ENCODE assay signal across 11 cellular contexts in genomic region chr19:6417713-6418561, GRCh38. TPM values are rescaled to one million over a fixed set of nuclear protein-coding genes. Genes with fewer than 3 reads are reported as not detected.
DNase-seq lines count a peak whose midpoint lies in the region; ATAC-seq and TF ChIP-seq lines count a peak whose summit lies in the region.
"Had no signal": no experiment of that assay in that cellular context is flagged by ENCODE, and none has a peak within 500 bp of the region (broad histone marks: within the 10 kb centered on the region; RNA-seq: fewer than 3 reads in every experiment).

No MANE protein-coding gene starts in this region.

- H3K9ac ChIP-seq in Loucy (ENCODE audit: low read depth, low read length, poor library complexity, severe bottlenecking): no peak overlapping the region

- no peak overlapping the region for H3K4me3 ChIP-seq in Loucy (ENCODE audit: low read length, poor library complexity, severe bottlenecking)
- no peak overlapping the region for H3K4me3 ChIP-seq in effector memory CD4-positive, alpha-beta T cell (ENCODE audit: insufficient read depth, low read depth, low read length, poor library complexity, severe bottlenecking)
- H3K4me3 ChIP-seq: spleen had no signal

- no peak overlapping the region for H3K27ac ChIP-seq in effector memory CD4-positive, alpha-beta T cell (ENCODE audit: insufficient read depth, low read length, poor library complexity, severe bottlenecking)
- H3K27ac ChIP-seq: spleen had no signal

- no peaks in the 10 kb centered on the region for H3K27me3 ChIP-seq in Loucy (ENCODE audit: insufficient read depth, low read length, poor library complexity, severe bottlenecking)
- H3K27me3 ChIP-seq in effector memory CD4-positive, alpha-beta T cell (replicated peaks; ENCODE audit: control insufficient read depth, insufficient read depth, low read length, poor library complexity, severe bottlenecking): no peaks in the 10 kb centered on the region
- H3K27me3 ChIP-seq: spleen had no signal

- H3K9me3 Mint-ChIP-seq in naive thymus-derived CD8-positive, alpha-beta T cell: no peaks in the 10 kb centered on the region
- H3K9me3 Mint-ChIP-seq in activated naive CD4-positive, alpha-beta T cell treated with anti-CD3 and anti-CD28 coated beads for 36 hours: no peaks in the 10 kb centered on the region
- H3K9me3 Mint-ChIP-seq: activated B cell treated with CpG ODN at 0.5 μM for 24 hours had no signal

- H3K36me3 ChIP-seq in Loucy (ENCODE audit: insufficient read depth, low read length): peaks cover 82% of the 10 kb centered on the region
- peaks cover 79% of the 10 kb centered on the region for H3K36me3 ChIP-seq in effector memory CD4-positive, alpha-beta T cell (ENCODE audit: control insufficient read depth, insufficient read depth, low read length)

- peak; percentile 33 for DNase-seq in AG08395 (ENCODE audit: low spot score)
- DNase-seq in ecto neural progenitor cell (ENCODE audit: low spot score): peak; percentile 60
- DNase-seq in lung microvascular endothelial cell (ENCODE audit: low read depth in 2 of 2): peak; percentile 41 to 52
- DNase-seq in effector memory CD4-positive, alpha-beta T cell: no peak
- no peak for DNase-seq in naive thymus-derived CD8-positive, alpha-beta T cell
- no peak for DNase-seq in AML-193 (lab: John Stamatoyannopoulos, UW)
- no peak for DNase-seq in activated naive CD4-positive, alpha-beta T cell treated with anti-CD3 and anti-CD28 coated beads for 36 hours
- DNase-seq: activated B cell treated with CpG ODN at 0.5 μM for 24 hours, DMS79 treated with DMSO at 0.1 percent for 48 hours, spleen had no signal

- H3K4me2 ChIP-seq in Loucy (ENCODE audit: low read depth, low read length, poor library complexity, severe bottlenecking): no peak overlapping the region

- H3K36me3 Mint-ChIP-seq in naive thymus-derived CD8-positive, alpha-beta T cell: peaks cover 0 to 78% (median 2%) of the 10 kb centered on the region in 3 donors
- peaks cover 47% of the 10 kb centered on the region for H3K36me3 Mint-ChIP-seq in activated naive CD4-positive, alpha-beta T cell treated with anti-CD3 and anti-CD28 coated beads for 36 hours (ENCODE audit: low read depth)

- no peak for ATAC-seq in naive thymus-derived CD8-positive, alpha-beta T cell

- H3F3A ChIP-seq in Loucy (ENCODE audit: low read depth): no peaks in the 10 kb centered on the region

- intact Hi-C loops in activated naive CD4-positive, alpha-beta T cell treated with anti-CD3 and anti-CD28 coated beads for 36 hours (cut with micrococcal nuclease): no loop called here

- peak; percentile 34; the same call in 1 of the 2 replicates for TF ChIP-seq CTCF in Loucy (conservative IDR thresholded peaks at IDR 0.05; ENCODE audit: low read length)

- peaks cover 7 to 23% (median 19%) of the 10 kb centered on the region in 4 donors for H3K4me1 Mint-ChIP-seq in naive thymus-derived CD8-positive, alpha-beta T cell
- peaks cover 14% of the 10 kb centered on the region for H3K4me1 Mint-ChIP-seq in activated naive CD4-positive, alpha-beta T cell treated with anti-CD3 and anti-CD28 coated beads for 36 hours (ENCODE audit: low read depth)

- H3K9me2 ChIP-seq in Loucy (replicated peaks; ENCODE audit: low read depth, low read length): no peaks in the 10 kb centered on the region

- POLR2A ChIA-PET in naive thymus-derived CD8-positive, alpha-beta T cell (lab: Charles Lee): no interaction called here

- CTCF ChIA-PET in activated naive CD4-positive, alpha-beta T cell treated with anti-CD3 and anti-CD28 coated beads for 36 hours (lab: Charles Lee): no interaction called here

- no peak overlapping the region for H3K27ac Mint-ChIP-seq in naive thymus-derived CD8-positive, alpha-beta T cell
- H3K27ac Mint-ChIP-seq in activated naive CD4-positive, alpha-beta T cell treated with anti-CD3 and anti-CD28 coated beads for 36 hours: no peak overlapping the region
- H3K27ac Mint-ChIP-seq: activated B cell treated with CpG ODN at 0.5 μM for 24 hours had no signal

- H3K4me1 ChIP-seq in Loucy (ENCODE audit: insufficient read depth, low read length, poor library complexity, severe bottlenecking): peaks cover 12% of the 10 kb centered on the region
- H3K4me1 ChIP-seq in effector memory CD4-positive, alpha-beta T cell (ENCODE audit: control insufficient read depth, insufficient read depth, low read length, poor library complexity, severe bottlenecking): peaks cover 7% of the 10 kb centered on the region

- peaks cover 80% of the 10 kb centered on the region for H4K20me1 ChIP-seq in Loucy (ENCODE audit: insufficient read depth, low read length, poor library complexity, severe bottlenecking)

- H2AFZ ChIP-seq in Loucy (ENCODE audit: low read length): no peak overlapping the region

- no peaks in the 10 kb centered on the region for H3K9me3 ChIP-seq in Loucy (ENCODE audit: insufficient read depth, low read depth, low read length)
- no peaks in the 10 kb centered on the region for H3K9me3 ChIP-seq in effector memory CD4-positive, alpha-beta T cell (ENCODE audit: control insufficient read depth, low read length)
- H3K9me3 ChIP-seq: spleen had no signal

- H3K27me3 Mint-ChIP-seq in naive thymus-derived CD8-positive, alpha-beta T cell: no peaks in the 10 kb centered on the region
- no peaks in the 10 kb centered on the region for H3K27me3 Mint-ChIP-seq in activated naive CD4-positive, alpha-beta T cell treated with anti-CD3 and anti-CD28 coated beads for 36 hours (ENCODE audit: low read depth)
- H3K27me3 Mint-ChIP-seq: activated B cell treated with CpG ODN at 0.5 μM for 24 hours had no signal

- H3K79me2 ChIP-seq in Loucy (ENCODE audit: insufficient read depth, low read length): peaks cover 57% of the 10 kb centered on the region

- no peak overlapping the region for H3K4me3 Mint-ChIP-seq in naive thymus-derived CD8-positive, alpha-beta T cell
- no peak overlapping the region for H3K4me3 Mint-ChIP-seq in activated naive CD4-positive, alpha-beta T cell treated with anti-CD3 and anti-CD28 coated beads for 36 hours
- H3K4me3 Mint-ChIP-seq: activated B cell treated with CpG ODN at 0.5 μM for 24 hours had no signal

RNA-seq across cellular contexts. Expression of gene KHSRP, which starts 6.7 kb away (rescaled TPM):
- 73.4 and 87.0 TPM in 2 replicates for total RNA-seq in lung microvascular endothelial cell
- 100 to 1,000 TPM; 159 to 167 TPM for total RNA-seq in naive thymus-derived CD8-positive, alpha-beta T cell
- polyA plus RNA-seq in naive thymus-derived CD8-positive, alpha-beta T cell: 10 to 100 TPM; 14.5 to 26.2 (median 14.7) TPM
- 100 to 1,000 TPM; 290 to 296 TPM for total RNA-seq in activated naive CD4-positive, alpha-beta T cell treated with anti-CD3 and anti-CD28 coated beads for 36 hours

RNA-seq across cellular contexts. Expression of gene SLC25A41, which starts 15.6 kb away (rescaled TPM):
- not detected in 2 replicates for total RNA-seq in lung microvascular endothelial cell
- under 1 TPM; 0.62 to 0.96 TPM for total RNA-seq in naive thymus-derived CD8-positive, alpha-beta T cell
- polyA plus RNA-seq in naive thymus-derived CD8-positive, alpha-beta T cell: under 1 TPM in 1 of 3 donors, not detected in 2; 0.38 TPM
- total RNA-seq in activated naive CD4-positive, alpha-beta T cell treated with anti-CD3 and anti-CD28 coated beads for 36 hours: not detected

RNA-seq across cellular contexts. Expression of gene GTF2F1, which starts 25.0 kb away (rescaled TPM):
- total RNA-seq in lung microvascular endothelial cell: 35.1 and 36.7 TPM in 2 replicates
- 10 to 100 TPM; 54.1 to 64.8 TPM for total RNA-seq in naive thymus-derived CD8-positive, alpha-beta T cell
- polyA plus RNA-seq in naive thymus-derived CD8-positive, alpha-beta T cell: 10 to 100 TPM; 16.3 to 30.1 (median 20.6) TPM
- total RNA-seq in activated naive CD4-positive, alpha-beta T cell treated with anti-CD3 and anti-CD28 coated beads for 36 hours: 10 to 100 TPM; 53.5 to 63.0 TPM

RNA-seq across cellular contexts. Expression of gene SLC25A23, which starts 41.7 kb away (rescaled TPM):
- total RNA-seq in lung microvascular endothelial cell: 13.1 and 15.7 TPM in 2 replicates
- total RNA-seq in naive thymus-derived CD8-positive, alpha-beta T cell: 10 to 100 TPM; 19.0 to 24.5 TPM
- 10 to 100 TPM; 14.6 to 29.6 (median 15.9) TPM for polyA plus RNA-seq in naive thymus-derived CD8-positive, alpha-beta T cell
- 10 to 100 TPM; 16.2 to 18.2 TPM for total RNA-seq in activated naive CD4-positive, alpha-beta T cell treated with anti-CD3 and anti-CD28 coated beads for 36 hours

RNA-seq across cellular contexts. Expression of gene PSPN, which starts 42.2 kb away (rescaled TPM):
- total RNA-seq in lung microvascular endothelial cell: 0.44 and 1.2 TPM in 2 replicates
- total RNA-seq in naive thymus-derived CD8-positive, alpha-beta T cell: 1 to 10 TPM; 3.3 to 3.7 TPM
- 1 to 10 TPM in 2 of 3 donors, under 1 TPM in 1; 0.50 to 1.2 (median 1.1) TPM for polyA plus RNA-seq in naive thymus-derived CD8-positive, alpha-beta T cell
- 1 to 10 TPM; 1.9 to 2.5 TPM for total RNA-seq in activated naive CD4-positive, alpha-beta T cell treated with anti-CD3 and anti-CD28 coated beads for 36 hours

Comparison
In these comparisons a context has a peak if more than half of its experiments do, and no peak if none do; other contexts are left out.
1. DNase-seq: peak in AG08395 (single experiment), ecto neural progenitor cell (single experiment) and lung microvascular endothelial cell (2 of 2); none in effector memory CD4-positive, alpha-beta T cell (0 of 3), naive thymus-derived CD8-positive, alpha-beta T cell (0 of 10), AML-193 (0 of 2) and activated naive CD4-positive, alpha-beta T cell treated with anti-CD3 and anti-CD28 coated beads for 36 hours (single experiment).